8 cellular contexts compared by ENCODE assay signal in the genomic region with DNA sequence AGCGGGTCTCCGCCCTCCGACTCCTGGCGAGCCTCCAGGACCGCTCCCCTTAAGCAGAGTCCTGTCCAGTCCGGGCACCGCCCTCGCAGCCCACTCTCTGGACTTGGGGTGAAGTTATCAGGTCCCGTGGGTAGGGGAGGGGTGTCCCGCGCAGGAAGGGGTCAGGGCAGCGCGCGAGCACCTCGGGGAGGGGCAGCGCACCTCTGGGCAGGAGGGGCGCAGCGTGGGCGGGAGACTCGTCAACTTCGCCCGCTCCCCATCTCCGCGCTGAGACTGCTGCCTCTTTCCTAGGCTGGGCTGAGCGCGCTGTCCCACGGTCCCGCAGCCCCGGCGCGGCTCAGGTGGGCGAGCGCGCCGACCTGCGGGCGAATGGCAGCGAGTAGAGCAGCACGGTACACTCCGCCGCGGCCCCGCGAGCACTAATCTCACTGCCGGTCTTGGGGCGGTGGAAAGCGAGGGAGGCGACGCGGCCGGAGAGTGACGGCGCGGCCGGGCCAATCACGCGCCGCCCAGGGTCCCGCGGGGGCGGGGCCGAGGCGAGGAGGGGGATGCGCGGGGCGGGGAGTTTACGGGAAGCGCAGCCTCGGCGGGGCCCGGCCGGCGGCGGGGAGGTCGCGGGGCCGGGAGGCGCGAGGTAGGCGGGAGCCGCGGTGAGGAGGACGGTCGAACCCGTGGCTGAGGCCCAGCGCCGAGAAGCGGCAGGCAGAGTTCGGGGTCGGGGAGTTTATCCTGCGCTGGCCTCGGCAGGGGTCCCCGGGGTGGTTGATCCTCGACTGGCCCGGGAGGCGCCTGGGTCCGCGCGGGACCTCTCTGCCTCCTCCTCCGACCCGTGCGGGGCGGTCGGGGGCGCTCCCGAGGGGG. TPM values are rescaled to one million over a fixed set of nuclear protein-coding genes. Genes with fewer than 3 reads are reported as not detected.
A peak's percentile ranks its signal among the peaks of the same experiment; 100 is the strongest.
DNase-seq lines count a peak whose midpoint lies in the region; ATAC-seq and TF ChIP-seq lines count a peak whose summit lies in the region.

Gene MAN1A1, minus strand, starts transcription at position 421 of the 861 bp plus-strand sequence. CDS start 696 bp downstream, outside the sequence.

- peaks cover 21% of the 10 kb centered on the region for H3K27me3 Mint-ChIP-seq in brain

- H3K9me3 ChIP-seq in iPS-18a (ENCODE audit: control insufficient read depth, low read depth, low read length) (no peaks in the 10 kb centered on the region), skeletal muscle tissue (ENCODE audit: control insufficient read depth in 3 of 3, low read length in 3 of 3) (no peaks in the 10 kb centered on the region)

- peak within 1 kb of the TSS; percentile 25 to 87 (median 28) for H3K27ac Mint-ChIP-seq in brain

- H3K9ac ChIP-seq in iPS-18a (ENCODE audit: low read length): peak within 1 kb of the TSS; percentile 33
- peak within 1 kb of the TSS; percentile 77 to 87 (median 82) for H3K9ac ChIP-seq in skeletal muscle tissue (ENCODE audit: low read depth in 1 of 3, low read length in 3 of 3)

- peak; percentile 72 for ATAC-seq in HG02840 (IDR thresholded peaks at IDR 0.05; ENCODE audit: low FRiP score, unreplicated experiment)

- H3K4me3 ChIP-seq in iPS-18a (ENCODE audit: low read length) (peak within 1 kb of the TSS; percentile 82), skeletal muscle tissue (ENCODE audit: low read length in 3 of 3) (peak within 1 kb of the TSS; percentile 70 to 87 (median 81))

- peaks cover 50% of the 10 kb centered on the region for H3K27me3 ChIP-seq in iPS-18a (ENCODE audit: control insufficient read depth, insufficient read depth, low read length)
- peaks cover 4 to 16% (median 7%) of the 10 kb centered on the region in 3 donors for H3K27me3 ChIP-seq in skeletal muscle tissue (ENCODE audit: control insufficient read depth in 3 of 3, insufficient read depth in 3 of 3, low read length in 3 of 3)

- DNase-seq in DMS79 treated with DMSO at 0.1 percent for 48 hours (lab: John Stamatoyannopoulos, UW): peak; percentile 33
- DNase-seq in DMS79 (lab: John Stamatoyannopoulos, UW): no peak
- peak; percentile 44 for DNase-seq in NCI-H146 treated with DMSO at 0.1 percent for 48 hours (lab: John Stamatoyannopoulos, UW; ENCODE audit: unreplicated experiment)
- peak; percentile 65 for DNase-seq in UCSD-AML1 (lab: John Stamatoyannopoulos, UW; ENCODE audit: unreplicated experiment)

- no peaks in the 10 kb centered on the region for H3K36me3 ChIP-seq in iPS-18a (ENCODE audit: control insufficient read depth, low read depth, low read length)
- H3K36me3 ChIP-seq in skeletal muscle tissue (ENCODE audit: control insufficient read depth in 3 of 3, insufficient read depth in 3 of 3, low read length in 3 of 3): no peaks in the 10 kb centered on the region

- H3K4me1 ChIP-seq in iPS-18a (ENCODE audit: control insufficient read depth, low read depth, low read length): peaks cover 15% of the 10 kb centered on the region
- H3K4me1 ChIP-seq in skeletal muscle tissue (ENCODE audit: control insufficient read depth in 3 of 3, insufficient read depth in 3 of 3, low read length in 3 of 3): peaks cover 8 to 11% (median 10%) of the 10 kb centered on the region in 3 donors

- H3K9me3 Mint-ChIP-seq in brain: peaks cover 0 to 3% (median 0%) of the 10 kb centered on the region in 5 experiments

- H3K4me1 Mint-ChIP-seq in brain: peaks cover 31% of the 10 kb centered on the region

- TF ChIP-seq CTCF in brain (conservative IDR thresholded peaks at IDR 0.05): no peak

- no peak within 1 kb of the TSS for H3K27ac ChIP-seq in iPS-18a (ENCODE audit: low read length)
- H3K27ac ChIP-seq in skeletal muscle tissue (ENCODE audit: low read depth, low read length): peak within 1 kb of the TSS; percentile 95

- H3K4me3 Mint-ChIP-seq in brain: peak within 1 kb of the TSS; percentile 81 to 96 (median 87)

- no peaks in the 10 kb centered on the region for H3K36me3 Mint-ChIP-seq in brain

RNA-seq across cellular contexts. Expression of gene MAN1A1, which starts in this region (rescaled TPM):
- 1.5 TPM for polyA plus RNA-seq in brain (ENCODE audit: insufficient read depth, low read depth, low replicate concordance)
- total RNA-seq in skeletal muscle tissue: 45.9 TPM
